Comparison of ENCODE assay signal across 8 cellular contexts in genomic region chr13:30465541-30466357, GRCh38. TPM values are rescaled to one million over a fixed set of nuclear protein-coding genes. Genes with fewer than 3 reads are reported as not detected.
DNase-seq lines count a peak whose midpoint lies in the region; ATAC-seq and TF ChIP-seq lines count a peak whose summit lies in the region.

Gene HMGB1, minus strand, starts transcription at chr13:30465936. Its CDS starts 2,256 bp downstream, at chr13:30463680.

- ATAC-seq in GM21825 (IDR thresholded peaks at IDR 0.05; ENCODE audit: unreplicated experiment), result peak; percentile 82

- peak in 3 of 4 donors; percentile 99 to 100 (median 100) for TF ChIP-seq POLR2A in esophagus squamous epithelium (IDR thresholded peaks at IDR 0.05)

- H3K4me1 ChIP-seq in Karpas-422 (ENCODE audit: low read length) (peaks cover 46% of the 10 kb centered on the region), esophagus squamous epithelium (peaks cover 9 to 37% (median 23%) of the 10 kb centered on the region in 3 donors)

- peak within 1 kb of the TSS; percentile 90 for H2AFZ ChIP-seq in Karpas-422 (ENCODE audit: low read length)

- TF ChIP-seq CTCF in esophagus squamous epithelium (IDR thresholded peaks at IDR 0.05), result peak in 3 of 6 experiments; percentile 14 to 22 (median 15)

- DNase-seq in DMS79 treated with DMSO at 0.1 percent for 48 hours (lab: John Stamatoyannopoulos, UW) (peak; percentile 95), Karpas-422 (peak; percentile 99), RKO (ENCODE audit: low spot score) (peak; percentile 99), activated T-helper 1 cell treated with Interleukin-2 at 50 U/mL for 16 hours (ENCODE audit: low read depth) (peak; percentile 91), esophagus squamous epithelium (lab: John Stamatoyannopoulos, UW) (peak; percentile 91), myocyte (ENCODE audit: low read depth) (peak; percentile 100)
- DNase-seq in stimulated activated CD8-positive, alpha-beta memory T cell treated with anti-CD3 and anti-CD28 coated beads, Interleukin-7, amount 100 ng/mL, for 48 hours (ENCODE audit: extremely low read depth in 1 of 2, low read depth in 1 of 2), result peak; percentile 88 to 97

- H4K20me1 ChIP-seq in Karpas-422 (ENCODE audit: insufficient read depth, low read depth, low read length), result no peaks in the 10 kb centered on the region; the same call in 1 of the 2 replicates

- H3K9ac ChIP-seq in Karpas-422 (ENCODE audit: low read length), result peak within 1 kb of the TSS; percentile 99

- H3K27ac ChIP-seq in Karpas-422 (ENCODE audit: low read length), result peak within 1 kb of the TSS; percentile 99
- H3K27ac ChIP-seq in esophagus squamous epithelium, result peak within 1 kb of the TSS; percentile 97 to 100 (median 99)

- intact Hi-C loops in esophagus squamous epithelium (cut with DNase I), result loop anchor here (10.0 kb wide), 2 partner anchors 61 to 329 kb away; no protein-coding TSS in a partner anchor

- no peaks in the 10 kb centered on the region for H3K9me2 ChIP-seq in Karpas-422 (replicated peaks; ENCODE audit: insufficient read depth, low read length)

- H3K9me3 ChIP-seq in Karpas-422 (ENCODE audit: low read length) (no peaks in the 10 kb centered on the region), esophagus squamous epithelium (no peaks in the 10 kb centered on the region)

- 0% methylated on average over 14 to 19 of the region's 64 CpGs for WGBS in esophagus squamous epithelium, 2 donors

- H3K36me3 ChIP-seq in Karpas-422 (ENCODE audit: insufficient read depth, low read length), result peaks cover 27% of the 10 kb centered on the region
- H3K36me3 ChIP-seq in esophagus squamous epithelium, result peaks cover 0 to 21% (median 0%) of the 10 kb centered on the region in 3 donors

- H3K79me2 ChIP-seq in Karpas-422 (ENCODE audit: low read length), result peaks cover 33% of the 10 kb centered on the region

- H3K4me3 ChIP-seq in Karpas-422 (ENCODE audit: low read length) (peak within 1 kb of the TSS; percentile 96), esophagus squamous epithelium (peak within 1 kb of the TSS; percentile 72 to 97 (median 94))

- H3K27me3 ChIP-seq in Karpas-422 (ENCODE audit: low read length) (no peaks in the 10 kb centered on the region), esophagus squamous epithelium (no peaks in the 10 kb centered on the region)

- peak within 1 kb of the TSS; percentile 93 for H3K4me2 ChIP-seq in Karpas-422 (ENCODE audit: low read depth, low read length, poor library complexity, severe bottlenecking)

RNA-seq across cellular contexts. Expression of gene HMGB1, which starts in this region (rescaled TPM):
- total RNA-seq in Karpas-422 (2014; rRNA removed; shearing (Covaris generic); ENCODE audit: low replicate concordance), result 660 and 748 TPM in 2 replicates
- 100 to 1,000 TPM; 189 to 446 (median 280) TPM for total RNA-seq in esophagus squamous epithelium
- 190 and 229 TPM in 2 replicates for total RNA-seq in myocyte
- 102 TPM for polyA plus RNA-seq in myocyte (2012)

Comparison
In these comparisons a context has a peak if more than half of its experiments do, and no peak if none do; other contexts are left out.
1. Peak in every context shown above with its lines: DNase-seq, ATAC-seq, H3K4me3 ChIP-seq and H3K27ac ChIP-seq.